Comparison of ENCODE assay signal across 12 cellular contexts in genomic region chr9:96006296-96006890, GRCh38.
"Had no signal": no experiment of that assay in that cellular context is flagged by ENCODE, and none has a peak within 500 bp of the region (broad histone marks: within the 10 kb centered on the region; RNA-seq: fewer than 3 reads in every experiment).

No MANE protein-coding gene starts in this region.

- H3K4me2 ChIP-seq: hepatocyte had no signal

- H3K79me2 ChIP-seq: hepatocyte had no signal

- H2AFZ ChIP-seq: hepatocyte had no signal

- H3K4me1 ChIP-seq: colonic mucosa, sigmoid colon had no signal

- H3K9me3 ChIP-seq: colonic mucosa had no signal

- DNase-seq: colonic mucosa; dermis blood vessel endothelial cell; foreskin melanocyte; head of caudate nucleus; mesendoderm; natural killer cell; posterior cingulate gyrus; sigmoid colon; small intestine; stimulated activated CD4-positive, alpha-beta T cell treated with anti-CD3 and anti-CD28 coated beads, Interleukin-12 subunit alpha, Interleukin-12 subunit beta, amount 100 ng/mL, for 4 hours; stimulated activated naive CD4-positive, alpha-beta T cell had no signal

- H3K36me3 ChIP-seq: colonic mucosa had no signal

- H3K27me3 ChIP-seq: colonic mucosa, hepatocyte, sigmoid colon had no signal

- H3K4me3 ChIP-seq: colonic mucosa, hepatocyte, sigmoid colon had no signal

- H3K27ac ChIP-seq: colonic mucosa, hepatocyte, sigmoid colon had no signal
